In genomic region chrX:47649302-47649701, GRCh38 we compare ENCODE assay signal across 10 cellular contexts. TPM values are rescaled to one million over a fixed set of nuclear protein-coding genes. Genes with fewer than 3 reads are reported as not detected.
DNase-seq lines count a peak whose midpoint lies in the region; ATAC-seq and TF ChIP-seq lines count a peak whose summit lies in the region.
"Had no signal": no experiment of that assay in that cellular context is flagged by ENCODE, and none has a peak within 500 bp of the region (broad histone marks: within the 10 kb centered on the region; RNA-seq: fewer than 3 reads in every experiment).

No MANE protein-coding gene starts in this region.

- peaks cover 5% of the 10 kb centered on the region for H3K9me3 ChIP-seq in iPS-18c (ENCODE audit: control insufficient read depth, insufficient read depth, low read length)
- H3K9me3 ChIP-seq: transverse colon had no signal

- no peak for DNase-seq in T-helper 2 cell treated with Interferon-gamma antibody and Interleukin-4, amounts not matched to agents 5 μg/mL and 100 μg/mL, for 36 hours (ENCODE audit: low spot score)
- no peak for DNase-seq in T-helper 2 cell
- no peak for DNase-seq in activated CD8-positive, alpha-beta T cell treated with anti-CD3 and anti-CD28 coated beads for 36 hours
- no peak for DNase-seq in stimulated activated naive CD8-positive, alpha-beta T cell treated with anti-CD3 and anti-CD28 coated beads, Interleukin-15, amount 100 ng/mL, for 72 hours
- no peak for DNase-seq in NCI-H69 (lab: John Stamatoyannopoulos, UW)
- DNase-seq: HCEC 1CT, transverse colon had no signal

- no peak for TF ChIP-seq CTCF in activated CD8-positive, alpha-beta T cell treated with anti-CD3 and anti-CD28 coated beads for 36 hours (IDR thresholded peaks at IDR 0.05)

- H3K9me3 Mint-ChIP-seq in T-helper 2 cell treated with Interferon-gamma antibody and Interleukin-4, amounts not matched to agents 5 μg/mL and 100 μg/mL, for 36 hours, result no peaks in the 10 kb centered on the region
- H3K9me3 Mint-ChIP-seq in activated CD8-positive, alpha-beta T cell treated with anti-CD3 and anti-CD28 coated beads for 36 hours, result no peaks in the 10 kb centered on the region
- no peaks in the 10 kb centered on the region for H3K9me3 Mint-ChIP-seq in stimulated activated naive CD8-positive, alpha-beta T cell treated with anti-CD3 and anti-CD28 coated beads, Interleukin-15, amount 100 ng/mL, for 72 hours

- H3K4me3 Mint-ChIP-seq in T-helper 2 cell treated with Interferon-gamma antibody and Interleukin-4, amounts not matched to agents 5 μg/mL and 100 μg/mL, for 36 hours, result peak overlapping the region; percentile 91
- H3K4me3 Mint-ChIP-seq in activated CD8-positive, alpha-beta T cell treated with anti-CD3 and anti-CD28 coated beads for 36 hours, result peak overlapping the region; percentile 92
- H3K4me3 Mint-ChIP-seq in stimulated activated naive CD8-positive, alpha-beta T cell treated with anti-CD3 and anti-CD28 coated beads, Interleukin-15, amount 100 ng/mL, for 72 hours, result peak overlapping the region; percentile 82 to 96

- H3K27ac Mint-ChIP-seq in T-helper 2 cell treated with Interferon-gamma antibody and Interleukin-4, amounts not matched to agents 5 μg/mL and 100 μg/mL, for 36 hours, result peak overlapping the region; percentile 86
- peak overlapping the region; percentile 88 for H3K27ac Mint-ChIP-seq in activated CD8-positive, alpha-beta T cell treated with anti-CD3 and anti-CD28 coated beads for 36 hours
- peak overlapping the region; percentile 93 to 97 for H3K27ac Mint-ChIP-seq in stimulated activated naive CD8-positive, alpha-beta T cell treated with anti-CD3 and anti-CD28 coated beads, Interleukin-15, amount 100 ng/mL, for 72 hours

- peaks cover 41% of the 10 kb centered on the region for H3K4me1 Mint-ChIP-seq in T-helper 2 cell treated with Interferon-gamma antibody and Interleukin-4, amounts not matched to agents 5 μg/mL and 100 μg/mL, for 36 hours (ENCODE audit: low read depth)
- peaks cover 48% of the 10 kb centered on the region for H3K4me1 Mint-ChIP-seq in activated CD8-positive, alpha-beta T cell treated with anti-CD3 and anti-CD28 coated beads for 36 hours (ENCODE audit: low read depth)
- H3K4me1 Mint-ChIP-seq in stimulated activated naive CD8-positive, alpha-beta T cell treated with anti-CD3 and anti-CD28 coated beads, Interleukin-15, amount 100 ng/mL, for 72 hours, result peaks cover 73% of the 10 kb centered on the region

- CTCF ChIA-PET in activated CD8-positive, alpha-beta T cell treated with anti-CD3 and anti-CD28 coated beads for 36 hours (lab: Charles Lee), result interaction anchor here (1.0 kb wide), 1 partner anchor 183 kb away, joined by 3 read pairs; no protein-coding TSS in a partner anchor

- no peaks in the 10 kb centered on the region for H3K27me3 Mint-ChIP-seq in T-helper 2 cell treated with Interferon-gamma antibody and Interleukin-4, amounts not matched to agents 5 μg/mL and 100 μg/mL, for 36 hours (ENCODE audit: low read depth)
- no peaks in the 10 kb centered on the region for H3K27me3 Mint-ChIP-seq in activated CD8-positive, alpha-beta T cell treated with anti-CD3 and anti-CD28 coated beads for 36 hours
- H3K27me3 Mint-ChIP-seq in stimulated activated naive CD8-positive, alpha-beta T cell treated with anti-CD3 and anti-CD28 coated beads, Interleukin-15, amount 100 ng/mL, for 72 hours, result no peaks in the 10 kb centered on the region

- POLR2A ChIA-PET in activated CD8-positive, alpha-beta T cell treated with anti-CD3 and anti-CD28 coated beads for 36 hours (lab: Charles Lee), result interaction anchor here (0.9 to 1.3 kb wide), 2 partner anchors 12 to 20 kb away, joined by 3 to 6 read pairs; partner anchors contain the start of gene CFP

- ATAC-seq in activated CD8-positive, alpha-beta T cell treated with anti-CD3 and anti-CD28 coated beads for 36 hours, result no peak
- ATAC-seq in stimulated activated naive CD8-positive, alpha-beta T cell treated with anti-CD3 and anti-CD28 coated beads, Interleukin-15, amount 100 ng/mL, for 72 hours, result no peak
- ATAC-seq in activated CD4-positive, CD25-positive, alpha-beta regulatory T cell treated with anti-CD3 and anti-CD28 coated beads, Interleukin-2, amount 50 U/mL, for 24 hours, result no peak
- ATAC-seq in GM18867 (IDR thresholded peaks at IDR 0.05; ENCODE audit: unreplicated experiment), result no peak

- peaks cover 52% of the 10 kb centered on the region for H3K36me3 Mint-ChIP-seq in T-helper 2 cell treated with Interferon-gamma antibody and Interleukin-4, amounts not matched to agents 5 μg/mL and 100 μg/mL, for 36 hours (ENCODE audit: low read depth)
- peaks cover 54% of the 10 kb centered on the region for H3K36me3 Mint-ChIP-seq in activated CD8-positive, alpha-beta T cell treated with anti-CD3 and anti-CD28 coated beads for 36 hours (ENCODE audit: low read depth)

- peak overlapping the region; percentile 36 for H3K4me3 ChIP-seq in iPS-18c (ENCODE audit: insufficient read depth, low read depth, low read length)

- intact Hi-C loops in activated CD8-positive, alpha-beta T cell treated with anti-CD3 and anti-CD28 coated beads for 36 hours (cut with micrococcal nuclease), result no loop called here

RNA-seq across cellular contexts. Expression of gene ELK1, which starts 1.1 kb away (rescaled TPM):
- 10 to 100 TPM; 67.6 to 73.2 TPM for total RNA-seq in activated CD8-positive, alpha-beta T cell treated with anti-CD3 and anti-CD28 coated beads for 36 hours

RNA-seq across cellular contexts. Expression of gene UXT, which starts 9.7 kb away (rescaled TPM):
- 100 to 1,000 TPM; 187 to 192 TPM for total RNA-seq in activated CD8-positive, alpha-beta T cell treated with anti-CD3 and anti-CD28 coated beads for 36 hours

RNA-seq across cellular contexts. Expression of gene CFP, which starts 19.6 kb away (rescaled TPM):
- total RNA-seq in activated CD8-positive, alpha-beta T cell treated with anti-CD3 and anti-CD28 coated beads for 36 hours, result 1 to 10 TPM; 1.6 to 2.1 TPM

RNA-seq across cellular contexts. Expression of gene SYN1, which starts 29.6 kb away (rescaled TPM):
- under 1 TPM; 0.67 to 0.74 TPM for total RNA-seq in activated CD8-positive, alpha-beta T cell treated with anti-CD3 and anti-CD28 coated beads for 36 hours
